ENCODE assay signal across 8 cellular contexts in the genomic region with DNA sequence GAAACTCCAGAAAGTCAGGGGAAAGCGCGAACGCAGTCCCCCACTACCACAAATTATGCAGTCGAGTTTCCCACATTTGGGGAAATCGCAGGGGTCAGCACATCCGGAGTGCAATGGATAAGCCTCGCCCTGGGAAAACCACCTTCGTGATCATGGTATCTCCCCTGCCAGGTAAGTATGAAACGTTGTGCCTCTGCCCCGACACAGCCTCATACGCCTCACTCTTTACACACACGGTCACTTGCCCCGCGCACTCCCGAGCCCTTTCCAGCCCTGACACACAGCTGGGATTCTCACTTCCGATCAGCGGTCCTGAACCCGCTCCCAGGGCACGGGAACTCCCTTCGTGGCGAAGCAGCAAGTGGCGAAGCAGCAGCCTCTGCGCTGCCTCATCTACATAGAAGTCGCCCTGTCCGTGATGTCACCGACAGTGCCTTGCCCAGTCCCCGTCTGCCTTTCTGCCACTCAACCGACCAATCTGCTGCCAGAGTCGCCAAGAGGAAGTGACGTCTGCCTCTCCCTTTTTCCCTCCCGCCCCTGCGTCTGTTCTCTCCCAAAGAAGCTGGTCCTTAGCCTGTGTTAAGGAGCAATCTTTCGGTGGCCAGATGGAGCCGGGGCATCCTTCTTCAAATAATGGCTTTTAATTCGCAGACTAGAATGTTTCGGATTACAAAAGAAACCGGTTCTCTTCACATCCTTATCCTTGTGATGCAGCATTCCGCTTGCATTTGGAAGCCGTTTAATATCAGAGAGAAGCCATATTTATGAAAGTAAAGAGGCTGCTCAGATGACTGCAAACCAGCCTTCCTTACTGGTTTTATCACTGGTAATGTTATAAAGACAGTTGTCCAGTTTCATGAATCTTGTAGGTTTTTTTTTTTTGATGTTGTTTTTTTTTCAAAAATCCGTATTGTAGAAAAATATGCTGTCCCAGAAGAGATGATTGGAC. TPM values are rescaled to one million over a fixed set of nuclear protein-coding genes. Genes with fewer than 3 reads are reported as not detected.
DNase-seq lines count a peak whose midpoint lies in the region; ATAC-seq and TF ChIP-seq lines count a peak whose summit lies in the region.
"Not testable (repeated sequence)": the region's sequence is repeated elsewhere in the genome, so short reads cannot be mapped to it uniquely, and the experiment has no call there.

A gene (minus strand): TSS at position 179 of the 949 bp plus-strand sequence.

- peak within 1 kb of the TSS; percentile 94 for H3K9ac ChIP-seq in neural progenitor cell

- H2AFZ ChIP-seq in neural progenitor cell (replicated peaks), result not testable (repeated sequence)

- not testable (repeated sequence) for H3K4me1 Mint-ChIP-seq in CD4-positive, alpha-beta memory T cell; activated CD4-positive, alpha-beta T cell treated with anti-CD3 and anti-CD28 coated beads for 36 hours; neural progenitor cell

- not testable (repeated sequence) for H3K79me2 ChIP-seq in neural progenitor cell (ENCODE audit: low read depth)

- H3K9me3 Mint-ChIP-seq in CD4-positive, alpha-beta memory T cell; activated CD4-positive, alpha-beta T cell treated with anti-CD3 and anti-CD28 coated beads for 36 hours (ENCODE audit: low read depth); neural progenitor cell: not testable (repeated sequence)

- not testable (repeated sequence) for H3K27me3 ChIP-seq in CD4-positive, alpha-beta memory T cell (ENCODE audit: insufficient read depth, low read length); brain microvascular endothelial cell (replicated peaks); neural progenitor cell

- not testable (repeated sequence) for H3K4me3 Mint-ChIP-seq in CD4-positive, alpha-beta memory T cell; activated CD4-positive, alpha-beta T cell treated with anti-CD3 and anti-CD28 coated beads for 36 hours; neural progenitor cell

- not testable (repeated sequence) for H3K9me3 ChIP-seq in CD4-positive, alpha-beta memory T cell (ENCODE audit: control insufficient read depth in 1 of 2, low read length in 2 of 2); neural progenitor cell (ENCODE audit: low read depth)

- H3K4me3 ChIP-seq in CD4-positive, alpha-beta memory T cell (ENCODE audit: low read length in 2 of 2), result not testable (repeated sequence)
- peak within 1 kb of the TSS; percentile 38 for H3K4me3 ChIP-seq in brain microvascular endothelial cell (ENCODE audit: low read depth, low read length)
- peak within 1 kb of the TSS; percentile 61 for H3K4me3 ChIP-seq in neural progenitor cell

- peaks cover 12 to 13% of the 10 kb centered on the region in 2 donors for H3K27me3 Mint-ChIP-seq in CD4-positive, alpha-beta memory T cell
- H3K27me3 Mint-ChIP-seq in activated CD4-positive, alpha-beta T cell treated with anti-CD3 and anti-CD28 coated beads for 36 hours; neural progenitor cell (ENCODE audit: insufficient read depth, low read depth): not testable (repeated sequence)

- in situ Hi-C loops in brain microvascular endothelial cell (cut with HindIII; ENCODE audit: low pct_ligation_motif_present, low sequenced_read_pairs), result not testable (repeated sequence)

- POLR2A ChIA-PET in CD4-positive, alpha-beta memory T cell (lab: Charles Lee; ENCODE audit: partially characterized antibody), result interaction anchor here (0.7 to 2.1 kb wide), 12 partner anchors 14 to 400 kb away, joined by 3 to 20 read pairs (median 4); a partner anchor contains a TSS
- POLR2A ChIA-PET in activated CD4-positive, alpha-beta T cell treated with anti-CD3 and anti-CD28 coated beads for 36 hours (lab: Charles Lee), result interaction anchor here (0.6 to 1.6 kb wide), 10 partner anchors 74 to 991 kb away, joined by 3 to 19 read pairs (median 4); a partner anchor contains a TSS

- DNase-seq in CD4-positive, alpha-beta memory T cell, result peak; percentile 87 to 93 (median 91)
- peak; percentile 71 for DNase-seq in HT1080 (ENCODE audit: low read depth)
- peak; percentile 95 for DNase-seq in NCI-H82 (lab: John Stamatoyannopoulos, UW)
- peak; percentile 85 for DNase-seq in activated CD4-positive, alpha-beta T cell treated with anti-CD3 and anti-CD28 coated beads for 36 hours
- peak; percentile 78 for DNase-seq in brain microvascular endothelial cell
- peak; percentile 82 for DNase-seq in cardiac septum (ENCODE audit: low spot score)
- DNase-seq in neural progenitor cell (ENCODE audit: low spot score), result peak; percentile 80
- DNase-seq in stimulated activated CD8-positive, alpha-beta memory T cell treated with anti-CD3 and anti-CD28 coated beads, Interleukin-2, amount 100 ng/mL, for 48 hours (ENCODE audit: low read depth in 2 of 2), result peak; percentile 32 to 49

- not testable (repeated sequence) for H3K36me3 ChIP-seq in CD4-positive, alpha-beta memory T cell (ENCODE audit: insufficient read depth, low read length); brain microvascular endothelial cell (replicated peaks); neural progenitor cell

- peak; percentile 57 for ATAC-seq in activated CD4-positive, alpha-beta T cell treated with anti-CD3 and anti-CD28 coated beads for 36 hours

- H3K27ac Mint-ChIP-seq in CD4-positive, alpha-beta memory T cell, result peak within 1 kb of the TSS in 1 of 7 donors; percentile 42
- H3K27ac Mint-ChIP-seq in activated CD4-positive, alpha-beta T cell treated with anti-CD3 and anti-CD28 coated beads for 36 hours; neural progenitor cell: not testable (repeated sequence)

- H3F3A ChIP-seq in neural progenitor cell (ENCODE audit: low read depth), result peaks cover 21% of the 10 kb centered on the region

- H3K4me1 ChIP-seq in CD4-positive, alpha-beta memory T cell (ENCODE audit: insufficient read depth, low read length); neural progenitor cell: not testable (repeated sequence)

- peak within 1 kb of the TSS; percentile 76 for H3K27ac ChIP-seq in CD4-positive, alpha-beta memory T cell (ENCODE audit: low read depth, low read length)
- H3K27ac ChIP-seq in brain microvascular endothelial cell (peak within 1 kb of the TSS; percentile 100), neural progenitor cell (peak within 1 kb of the TSS; percentile 100)

- CTCF ChIA-PET in CD4-positive, alpha-beta memory T cell (lab: Charles Lee; ENCODE audit: partially characterized antibody); activated CD4-positive, alpha-beta T cell treated with anti-CD3 and anti-CD28 coated beads for 36 hours (lab: Charles Lee): not testable (repeated sequence)

- intact Hi-C loops in CD4-positive, alpha-beta memory T cell (cut with micrococcal nuclease); cardiac septum (cut with DNase I): not testable (repeated sequence)
- intact Hi-C loops in activated CD4-positive, alpha-beta T cell treated with anti-CD3 and anti-CD28 coated beads for 36 hours (cut with DNase I, micrococcal nuclease), result loop anchor here in 1 of 2 experiments (1.0 to 5.0 kb wide), 3 partner anchors 98 to 390 kb away; a partner anchor contains a TSS

- peak within 1 kb of the TSS; percentile 85 for H3K4me2 ChIP-seq in neural progenitor cell

- not testable (repeated sequence) for TF ChIP-seq CTCF in brain microvascular endothelial cell (IDR thresholded peaks at IDR 0.05; ENCODE audit: low read depth, low read length, missing control alignments); neural progenitor cell (IDR thresholded peaks at IDR 0.05)

- H4K20me1 ChIP-seq in neural progenitor cell (ENCODE audit: low read depth), result not testable (repeated sequence)

- not testable (repeated sequence) for H3K36me3 Mint-ChIP-seq in CD4-positive, alpha-beta memory T cell; activated CD4-positive, alpha-beta T cell treated with anti-CD3 and anti-CD28 coated beads for 36 hours (ENCODE audit: low read depth); neural progenitor cell

RNA-seq across cellular contexts. Expression of the gene that starts here (rescaled TPM):
- total RNA-seq in CD4-positive, alpha-beta memory T cell, result 1,000 to 10,000 TPM; 3,010 to 3,866 TPM
- not detected for polyA plus RNA-seq in CD4-positive, alpha-beta memory T cell
- total RNA-seq in HT1080 (2014; rRNA removed; shearing (Covaris generic)), result under 0.01 TPM in 1 of 2 replicates, not detected in the other
- not detected in 2 replicates for polyA plus RNA-seq in HT1080 (2015; cell fraction: cytosol; rRNA removed)
- not detected in 2 replicates for polyA plus RNA-seq in HT1080 (2015; cell fraction: nucleus; rRNA removed)
- 1,000 to 10,000 TPM; 1,573 to 2,291 TPM for total RNA-seq in activated CD4-positive, alpha-beta T cell treated with anti-CD3 and anti-CD28 coated beads for 36 hours
- 6,195 TPM for total RNA-seq in cardiac septum
- under 0.01 TPM in 2 replicates for total RNA-seq in neural progenitor cell (ENCODE audit: low replicate concordance)

Comparison
In these comparisons a context has a peak if more than half of its experiments do, and no peak if none do; other contexts are left out.
1. RNA of the gene that starts here (total RNA-seq): 6,195 TPM in cardiac septum (single experiment), 3,010 to 3,866 TPM in CD4-positive, alpha-beta memory T cell and 1,573 to 2,291 TPM in activated CD4-positive, alpha-beta T cell treated with anti-CD3 and anti-CD28 coated beads for 36 hours; under 0.01 TPM in HT1080 and under 0.01 TPM in neural progenitor cell; every median in the first group is over 1,000 times any median in the second.
2. Peak in DNase-seq in HT1080; RNA of the gene not detected or under 1 TPM.
3. Peak in DNase-seq, H3K4me3 ChIP-seq, H3K27ac ChIP-seq, H3K9ac ChIP-seq and H3K4me2 ChIP-seq in neural progenitor cell; RNA of the gene not detected or under 1 TPM.
4. DNase-seq: peak in every context shown above with its lines; median percentile 95 in NCI-H82; 91 in CD4-positive, alpha-beta memory T cell; 85 in activated CD4-positive, alpha-beta T cell treated with anti-CD3 and anti-CD28 coated beads for 36 hours; 82 in cardiac septum; 80 in neural progenitor cell; 78 in brain microvascular endothelial cell; 71 in HT1080; 40 in stimulated activated CD8-positive, alpha-beta memory T cell treated with anti-CD3 and anti-CD28 coated beads, Interleukin-2, amount 100 ng/mL, for 48 hours.
5. Peak in every context shown above with its lines, with median percentiles within 50 percentile points of each other: H3K27ac ChIP-seq.